In the genomic region with DNA sequence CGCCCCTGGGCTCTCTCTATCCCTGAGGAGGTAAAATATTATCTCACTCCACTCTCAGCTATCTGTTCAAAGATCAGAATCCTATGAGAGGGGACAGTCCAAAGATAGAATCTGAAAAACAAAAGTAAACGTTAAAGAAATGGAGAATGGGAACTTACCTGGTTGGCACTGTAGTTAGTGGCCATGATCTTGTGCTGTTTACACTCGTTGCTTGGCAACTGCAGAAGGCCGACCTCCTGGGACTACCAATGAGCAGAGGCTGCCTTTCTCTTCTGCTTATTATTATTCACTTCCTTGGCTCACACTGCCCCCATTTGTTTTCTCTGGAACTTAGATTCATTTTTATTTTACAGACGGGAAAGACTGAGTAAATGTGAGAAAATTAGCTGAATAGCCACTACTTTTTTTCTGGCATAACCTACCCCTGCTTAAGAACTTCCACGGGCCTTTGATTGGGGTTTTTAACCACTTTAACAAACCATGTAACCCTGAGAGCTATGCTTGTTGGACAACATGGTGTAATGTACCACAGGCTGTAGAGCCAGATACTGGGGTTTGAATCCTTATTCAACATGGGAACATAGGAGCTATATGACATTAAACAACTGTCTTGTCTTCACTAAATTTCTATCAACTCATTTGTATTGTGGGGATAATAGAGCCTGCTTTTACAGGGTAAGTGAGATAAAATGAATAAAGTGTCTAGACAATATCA, we compare ENCODE assay signal across 8 cellular contexts. TPM values are rescaled to one million over a fixed set of nuclear protein-coding genes. Genes with fewer than 3 reads are reported as not detected.
DNase-seq lines count a peak whose midpoint lies in the region; ATAC-seq and TF ChIP-seq lines count a peak whose summit lies in the region.

A gene with protein sequence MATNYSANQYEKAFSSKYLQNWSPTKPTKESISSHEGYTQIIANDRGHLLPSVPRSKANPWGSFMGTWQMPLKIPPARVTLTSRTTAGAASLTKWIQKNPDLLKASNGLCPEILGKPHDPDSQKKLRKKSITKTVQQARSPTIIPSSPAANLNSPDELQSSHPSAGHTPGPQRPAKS (minus strand): TSS at position 193 of the 715 bp plus-strand sequence. CDS start 8 bp downstream, at position 185.

- DNase-seq in DMS 273 (lab: John Stamatoyannopoulos, UW; ENCODE audit: unreplicated experiment) (peak; percentile 87), NCI-H510A treated with DMSO at 0.1 percent for 48 hours (lab: John Stamatoyannopoulos, UW) (peak; percentile 52), fibroblast of villous mesenchyme (ENCODE audit: low read depth) (peak; percentile 70), neural crest cell (ENCODE audit: low read depth, low spot score) (peak; percentile 19), KG1 (lab: John Stamatoyannopoulos, UW) (no peak)
- DNase-seq in activated T-cell treated with anti-CD3 and anti-CD28 coated beads, Interleukin-2, amount 50 U/mL, for 72 hours: peak; percentile 38 to 41

- H3K27ac Mint-ChIP-seq in activated T-cell treated with anti-CD3 and anti-CD28 coated beads, Interleukin-2, amount 50 U/mL, for 72 hours: peak within 1 kb of the TSS; percentile 23
- H3K27ac Mint-ChIP-seq in neural crest cell (ENCODE audit: unreplicated experiment): no peak within 1 kb of the TSS

- ATAC-seq in GM19438 (IDR thresholded peaks at IDR 0.05; ENCODE audit: low read depth, unreplicated experiment) (peak; percentile 78), HG03442 (IDR thresholded peaks at IDR 0.05; ENCODE audit: unreplicated experiment) (peak; percentile 95)
- ATAC-seq in activated T-cell treated with anti-CD3 and anti-CD28 coated beads, Interleukin-2, amount 50 U/mL, for 72 hours (replicated peaks in 1 of 2): peak; percentile 95 to 97

- no peak within 1 kb of the TSS for H3K4me3 Mint-ChIP-seq in activated T-cell treated with anti-CD3 and anti-CD28 coated beads, Interleukin-2, amount 50 U/mL, for 72 hours
- no peak within 1 kb of the TSS for H3K4me3 Mint-ChIP-seq in neural crest cell

- H3K36me3 Mint-ChIP-seq in activated T-cell treated with anti-CD3 and anti-CD28 coated beads, Interleukin-2, amount 50 U/mL, for 72 hours (ENCODE audit: insufficient read depth in 2 of 2): peaks cover 0 to 7% of the 10 kb centered on the region in 2 donors
- H3K36me3 Mint-ChIP-seq in neural crest cell (ENCODE audit: low read depth): peaks cover 12% of the 10 kb centered on the region

- H3K9me3 Mint-ChIP-seq in activated T-cell treated with anti-CD3 and anti-CD28 coated beads, Interleukin-2, amount 50 U/mL, for 72 hours: no peaks in the 10 kb centered on the region
- H3K9me3 Mint-ChIP-seq in neural crest cell: no peaks in the 10 kb centered on the region

- no peak within 1 kb of the TSS for H3K4me3 ChIP-seq in fibroblast of villous mesenchyme (ENCODE audit: low read depth, low read length)

- H3K27me3 Mint-ChIP-seq in activated T-cell treated with anti-CD3 and anti-CD28 coated beads, Interleukin-2, amount 50 U/mL, for 72 hours (ENCODE audit: low read depth): no peaks in the 10 kb centered on the region
- no peaks in the 10 kb centered on the region for H3K27me3 Mint-ChIP-seq in neural crest cell (ENCODE audit: low read depth)

- TF ChIP-seq CTCF in fibroblast of villous mesenchyme (IDR thresholded peaks at IDR 0.05; ENCODE audit: insufficient read depth, low read depth, low read length) (no peak), neural crest cell (conservative IDR thresholded peaks at IDR 0.05) (peak; percentile 31)

- peaks cover 24% of the 10 kb centered on the region for H3K4me1 Mint-ChIP-seq in activated T-cell treated with anti-CD3 and anti-CD28 coated beads, Interleukin-2, amount 50 U/mL, for 72 hours (ENCODE audit: low read depth)
- peaks cover 12% of the 10 kb centered on the region for H3K4me1 Mint-ChIP-seq in neural crest cell

RNA-seq across cellular contexts. Expression of the gene that starts here (rescaled TPM):
- total RNA-seq in activated T-cell treated with anti-CD3 and anti-CD28 coated beads, Interleukin-2, amount 50 U/mL, for 72 hours: under 1 TPM in 1 of 2 donors, not detected in 1; 0.76 TPM
- total RNA-seq in fibroblast of villous mesenchyme: not detected in 2 replicates
- not detected in 2 replicates for total RNA-seq in neural crest cell

Comparison
In these comparisons a context has a peak if more than half of its experiments do, and no peak if none do; other contexts are left out.
1. Peak in DNase-seq and ATAC-seq in activated T-cell treated with anti-CD3 and anti-CD28 coated beads, Interleukin-2, amount 50 U/mL, for 72 hours; RNA of the gene not detected or under 1 TPM.
2. Peak in DNase-seq in fibroblast of villous mesenchyme; RNA of the gene not detected or under 1 TPM.
3. Peak in DNase-seq in neural crest cell; RNA of the gene not detected or under 1 TPM.